8 cellular contexts compared by ENCODE assay signal in genomic region chr1:56576880-56577858, GRCh38.
DNase-seq lines count a peak whose midpoint lies in the region; ATAC-seq and TF ChIP-seq lines count a peak whose summit lies in the region.

No MANE protein-coding gene starts in this region.

- no peak for TF ChIP-seq POLR2A in NB4 (IDR thresholded peaks at IDR 0.05; ENCODE audit: extremely low read depth, insufficient read length)

- H3K4me1 ChIP-seq in endocrine pancreas (ENCODE audit: control insufficient read depth, insufficient read depth, low read length) (no peaks in the 10 kb centered on the region), mucosa of stomach (ENCODE audit: control insufficient read depth, insufficient read depth, low read length) (peaks cover 44% of the 10 kb centered on the region)

- no peaks in the 10 kb centered on the region for H3K36me3 Mint-ChIP-seq in effector memory CD8-positive, alpha-beta T cell (ENCODE audit: insufficient read depth)

- H3K9ac ChIP-seq in endocrine pancreas (ENCODE audit: control insufficient read depth, insufficient read depth, low read length) = no peak overlapping the region
- H3K9ac ChIP-seq in mucosa of stomach (ENCODE audit: low read length) = peak overlapping the region; percentile 92

- DNase-seq in EH (ENCODE audit: low read depth) = peak; percentile 46
- peak; percentile 20 for DNase-seq in NB4 (ENCODE audit: low read depth)
- no peak for DNase-seq in NCI-H2227 (lab: John Stamatoyannopoulos, UW; ENCODE audit: unreplicated experiment)
- no peak for DNase-seq in effector memory CD8-positive, alpha-beta T cell
- no peak for DNase-seq in cerebellar cortex (ENCODE audit: low spot score)

- no peak for ATAC-seq in HG03280 (IDR thresholded peaks at IDR 0.05; ENCODE audit: unreplicated experiment)
- no peak for ATAC-seq in effector memory CD8-positive, alpha-beta T cell (replicated peaks)

- H3K9me3 ChIP-seq in endocrine pancreas (ENCODE audit: control insufficient read depth, low read length) = no peaks in the 10 kb centered on the region
- no peaks in the 10 kb centered on the region for H3K9me3 ChIP-seq in mucosa of stomach (ENCODE audit: control insufficient read depth, low read length)

- H3K27me3 Mint-ChIP-seq in effector memory CD8-positive, alpha-beta T cell = peaks cover 31 to 52% of the 10 kb centered on the region in 2 donors

- H3K27me3 ChIP-seq in endocrine pancreas (ENCODE audit: control insufficient read depth, insufficient read depth, low read length) = no peaks in the 10 kb centered on the region
- H3K27me3 ChIP-seq in mucosa of stomach (ENCODE audit: control insufficient read depth, insufficient read depth, low read length) = no peaks in the 10 kb centered on the region

- TF ChIP-seq CTCF in NB4 (IDR thresholded peaks at IDR 0.05; ENCODE audit: low read depth, low read length) = no peak

- no peak overlapping the region for H3K4me3 Mint-ChIP-seq in effector memory CD8-positive, alpha-beta T cell

- H3K4me1 Mint-ChIP-seq in effector memory CD8-positive, alpha-beta T cell (ENCODE audit: low read depth in 2 of 2) = no peaks in the 10 kb centered on the region

- no peaks in the 10 kb centered on the region for H3K9me3 Mint-ChIP-seq in effector memory CD8-positive, alpha-beta T cell

- H3K36me3 ChIP-seq in endocrine pancreas (ENCODE audit: control insufficient read depth, insufficient read depth, low read length) = no peaks in the 10 kb centered on the region
- no peaks in the 10 kb centered on the region for H3K36me3 ChIP-seq in mucosa of stomach (ENCODE audit: control insufficient read depth, insufficient read depth, low read length)

- no peak overlapping the region for H3K27ac Mint-ChIP-seq in effector memory CD8-positive, alpha-beta T cell

- H3K4me3 ChIP-seq in NB4 (ENCODE audit: low read depth, low read length) (no peak overlapping the region), endocrine pancreas (ENCODE audit: control insufficient read depth, insufficient read depth, low read length) (peak overlapping the region; percentile 49), mucosa of stomach (ENCODE audit: low read length) (peak overlapping the region; percentile 39)

Comparison
In these comparisons a context has a peak if more than half of its experiments do, and no peak if none do; other contexts are left out.
1. DNase-seq: peak in EH (single experiment) and NB4 (single experiment); none in NCI-H2227 (single experiment), effector memory CD8-positive, alpha-beta T cell (0 of 3) and cerebellar cortex (single experiment).